Comparison of ENCODE assay signal across 17 cellular contexts in genomic region chr3:22835041-22835440, GRCh38.
DNase-seq lines count a peak whose midpoint lies in the region; TF ChIP-seq lines count a peak whose summit lies in the region.
"Had no signal": no experiment of that assay in that cellular context is flagged by ENCODE, and none has a peak within 500 bp of the region (broad histone marks: within the 10 kb centered on the region; RNA-seq: fewer than 3 reads in every experiment).

No MANE protein-coding gene starts in this region.

- H3K27me3 ChIP-seq in adipocyte (replicated peaks; ENCODE audit: control insufficient read depth, insufficient read depth, low read length) (no peaks in the 10 kb centered on the region), kidney epithelial cell (ENCODE audit: control insufficient read depth, insufficient read depth, low read length) (no peaks in the 10 kb centered on the region)
- H3K27me3 ChIP-seq: ascending aorta, ovary had no signal

- no peaks in the 10 kb centered on the region for H3K9me3 ChIP-seq in adipocyte (ENCODE audit: control insufficient read depth, low read length)
- H3K9me3 ChIP-seq: ascending aorta, ovary had no signal

- H3K9ac ChIP-seq in adipocyte (ENCODE audit: low read length): no peak overlapping the region
- H3K9ac ChIP-seq: KMS-11 had no signal

- TF ChIP-seq CTCF in kidney epithelial cell (IDR thresholded peaks at IDR 0.05; ENCODE audit: insufficient read depth, low read length, poor library complexity, severe bottlenecking) (no peak), retinal pigment epithelial cell (conservative IDR thresholded peaks at IDR 0.05; ENCODE audit: low read depth, low read length) (no peak)

- peaks cover 8% of the 10 kb centered on the region for H3K4me1 ChIP-seq in adipocyte (ENCODE audit: control insufficient read depth, insufficient read depth, low read length)
- H3K4me1 ChIP-seq: ascending aorta had no signal

- DNase-seq in HT1080 (ENCODE audit: low read depth) (peak; percentile 35), adipocyte (ENCODE audit: low read depth) (peak; percentile 30), kidney epithelial cell (ENCODE audit: low read depth) (peak; percentile 73), retinal pigment epithelial cell (ENCODE audit: low read depth) (peak; percentile 30), iPS-NIHi7 (ENCODE audit: extremely low spot score) (no peak)
- no peak for DNase-seq in activated CD4-positive, alpha-beta T cell treated with anti-CD3 and anti-CD28 coated beads, Interleukin-2, amount 50 U/mL, for 4 hours
- DNase-seq in central memory CD4-positive, alpha-beta T cell: no peak
- DNase-seq: activated CD8-positive, alpha-beta memory T cell treated with anti-CD3 and anti-CD28 coated beads, Interleukin-2, amount 10 ng/mL, durations not matched to agents 7 days and 5 days; activated gamma-delta T cell treated with Interleukin-2 at 50 U/mL for 16 hours; GOT3; midbrain; NCI-H1694; NCI-H510A; ovary; stimulated activated naive CD8-positive, alpha-beta T cell treated with anti-CD3 and anti-CD28 coated beads, Interleukin-15, Interleukin-2, amounts not matched to agents 100 U/mL and 50 U/mL, for 24 hours had no signal

- H3K36me3 ChIP-seq in adipocyte (ENCODE audit: control insufficient read depth, insufficient read depth, low read length, severe bottlenecking) (no peaks in the 10 kb centered on the region), kidney epithelial cell (ENCODE audit: control insufficient read depth, insufficient read depth, low read length) (no peaks in the 10 kb centered on the region)
- H3K36me3 ChIP-seq: ascending aorta, ovary had no signal

- H3K4me3 ChIP-seq in adipocyte (ENCODE audit: low read length) (no peak overlapping the region), kidney epithelial cell (ENCODE audit: low read depth, low read length) (no peak overlapping the region), retinal pigment epithelial cell (ENCODE audit: low read length) (no peak overlapping the region)
- H3K4me3 ChIP-seq: ascending aorta, ovary had no signal

Comparison
In these comparisons a context has a peak if more than half of its experiments do, and no peak if none do; other contexts are left out.
1. DNase-seq: peak in HT1080 (single experiment), adipocyte (single experiment), kidney epithelial cell (single experiment) and retinal pigment epithelial cell (single experiment); none in activated CD4-positive, alpha-beta T cell treated with anti-CD3 and anti-CD28 coated beads, Interleukin-2, amount 50 U/mL, for 4 hours (0 of 2), iPS-NIHi7 (single experiment) and central memory CD4-positive, alpha-beta T cell (single experiment).